ENCODE assay signal across 1 cellular context in the genomic region with DNA sequence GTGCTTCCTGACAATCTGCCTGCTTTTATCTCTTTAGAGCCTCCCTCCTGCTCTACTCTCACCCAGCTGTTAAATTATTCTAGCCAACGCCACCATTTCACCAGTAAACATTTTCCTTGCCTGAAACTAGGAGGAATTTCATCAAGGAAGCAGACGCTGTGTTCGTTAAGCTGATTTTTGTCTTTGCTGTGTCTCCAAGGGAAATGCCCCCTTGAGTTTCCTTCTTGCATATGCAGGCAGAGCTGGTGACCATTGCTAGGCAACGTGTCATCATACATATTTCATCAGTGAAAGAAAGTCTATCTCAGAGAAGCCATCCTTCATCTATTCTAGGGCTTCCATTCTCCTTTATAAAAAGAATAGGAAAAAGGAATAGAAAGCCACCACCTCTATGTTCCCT.
TF ChIP-seq lines count a peak whose summit lies in the region.

No MANE protein-coding gene starts in this region.

TF ChIP-seq in GM23338, 12 proteins besides CTCF, POLR2A, EP300 and RAD21 (continued from another document):
- TF ChIP-seq, protein P1, sequence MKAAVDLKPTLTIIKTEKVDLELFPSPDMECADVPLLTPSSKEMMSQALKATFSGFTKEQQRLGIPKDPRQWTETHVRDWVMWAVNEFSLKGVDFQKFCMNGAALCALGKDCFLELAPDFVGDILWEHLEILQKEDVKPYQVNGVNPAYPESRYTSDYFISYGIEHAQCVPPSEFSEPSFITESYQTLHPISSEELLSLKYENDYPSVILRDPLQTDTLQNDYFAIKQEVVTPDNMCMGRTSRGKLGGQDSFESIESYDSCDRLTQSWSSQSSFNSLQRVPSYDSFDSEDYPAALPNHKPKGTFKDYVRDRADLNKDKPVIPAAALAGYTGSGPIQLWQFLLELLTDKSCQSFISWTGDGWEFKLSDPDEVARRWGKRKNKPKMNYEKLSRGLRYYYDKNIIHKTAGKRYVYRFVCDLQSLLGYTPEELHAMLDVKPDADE (IDR thresholded peaks at IDR 0.05), result no peak
- TF ChIP-seq STAT1 (IDR thresholded peaks at IDR 0.05; ENCODE audit: unreplicated experiment) (no peak), POLR2AphosphoS5 (IDR thresholded peaks at IDR 0.05; ENCODE audit: low read depth) (no peak), ZNF114 (CRISPR knock-in tag; IDR thresholded peaks at IDR 0.05) (no peak)
- TF ChIP-seq, protein P2, sequence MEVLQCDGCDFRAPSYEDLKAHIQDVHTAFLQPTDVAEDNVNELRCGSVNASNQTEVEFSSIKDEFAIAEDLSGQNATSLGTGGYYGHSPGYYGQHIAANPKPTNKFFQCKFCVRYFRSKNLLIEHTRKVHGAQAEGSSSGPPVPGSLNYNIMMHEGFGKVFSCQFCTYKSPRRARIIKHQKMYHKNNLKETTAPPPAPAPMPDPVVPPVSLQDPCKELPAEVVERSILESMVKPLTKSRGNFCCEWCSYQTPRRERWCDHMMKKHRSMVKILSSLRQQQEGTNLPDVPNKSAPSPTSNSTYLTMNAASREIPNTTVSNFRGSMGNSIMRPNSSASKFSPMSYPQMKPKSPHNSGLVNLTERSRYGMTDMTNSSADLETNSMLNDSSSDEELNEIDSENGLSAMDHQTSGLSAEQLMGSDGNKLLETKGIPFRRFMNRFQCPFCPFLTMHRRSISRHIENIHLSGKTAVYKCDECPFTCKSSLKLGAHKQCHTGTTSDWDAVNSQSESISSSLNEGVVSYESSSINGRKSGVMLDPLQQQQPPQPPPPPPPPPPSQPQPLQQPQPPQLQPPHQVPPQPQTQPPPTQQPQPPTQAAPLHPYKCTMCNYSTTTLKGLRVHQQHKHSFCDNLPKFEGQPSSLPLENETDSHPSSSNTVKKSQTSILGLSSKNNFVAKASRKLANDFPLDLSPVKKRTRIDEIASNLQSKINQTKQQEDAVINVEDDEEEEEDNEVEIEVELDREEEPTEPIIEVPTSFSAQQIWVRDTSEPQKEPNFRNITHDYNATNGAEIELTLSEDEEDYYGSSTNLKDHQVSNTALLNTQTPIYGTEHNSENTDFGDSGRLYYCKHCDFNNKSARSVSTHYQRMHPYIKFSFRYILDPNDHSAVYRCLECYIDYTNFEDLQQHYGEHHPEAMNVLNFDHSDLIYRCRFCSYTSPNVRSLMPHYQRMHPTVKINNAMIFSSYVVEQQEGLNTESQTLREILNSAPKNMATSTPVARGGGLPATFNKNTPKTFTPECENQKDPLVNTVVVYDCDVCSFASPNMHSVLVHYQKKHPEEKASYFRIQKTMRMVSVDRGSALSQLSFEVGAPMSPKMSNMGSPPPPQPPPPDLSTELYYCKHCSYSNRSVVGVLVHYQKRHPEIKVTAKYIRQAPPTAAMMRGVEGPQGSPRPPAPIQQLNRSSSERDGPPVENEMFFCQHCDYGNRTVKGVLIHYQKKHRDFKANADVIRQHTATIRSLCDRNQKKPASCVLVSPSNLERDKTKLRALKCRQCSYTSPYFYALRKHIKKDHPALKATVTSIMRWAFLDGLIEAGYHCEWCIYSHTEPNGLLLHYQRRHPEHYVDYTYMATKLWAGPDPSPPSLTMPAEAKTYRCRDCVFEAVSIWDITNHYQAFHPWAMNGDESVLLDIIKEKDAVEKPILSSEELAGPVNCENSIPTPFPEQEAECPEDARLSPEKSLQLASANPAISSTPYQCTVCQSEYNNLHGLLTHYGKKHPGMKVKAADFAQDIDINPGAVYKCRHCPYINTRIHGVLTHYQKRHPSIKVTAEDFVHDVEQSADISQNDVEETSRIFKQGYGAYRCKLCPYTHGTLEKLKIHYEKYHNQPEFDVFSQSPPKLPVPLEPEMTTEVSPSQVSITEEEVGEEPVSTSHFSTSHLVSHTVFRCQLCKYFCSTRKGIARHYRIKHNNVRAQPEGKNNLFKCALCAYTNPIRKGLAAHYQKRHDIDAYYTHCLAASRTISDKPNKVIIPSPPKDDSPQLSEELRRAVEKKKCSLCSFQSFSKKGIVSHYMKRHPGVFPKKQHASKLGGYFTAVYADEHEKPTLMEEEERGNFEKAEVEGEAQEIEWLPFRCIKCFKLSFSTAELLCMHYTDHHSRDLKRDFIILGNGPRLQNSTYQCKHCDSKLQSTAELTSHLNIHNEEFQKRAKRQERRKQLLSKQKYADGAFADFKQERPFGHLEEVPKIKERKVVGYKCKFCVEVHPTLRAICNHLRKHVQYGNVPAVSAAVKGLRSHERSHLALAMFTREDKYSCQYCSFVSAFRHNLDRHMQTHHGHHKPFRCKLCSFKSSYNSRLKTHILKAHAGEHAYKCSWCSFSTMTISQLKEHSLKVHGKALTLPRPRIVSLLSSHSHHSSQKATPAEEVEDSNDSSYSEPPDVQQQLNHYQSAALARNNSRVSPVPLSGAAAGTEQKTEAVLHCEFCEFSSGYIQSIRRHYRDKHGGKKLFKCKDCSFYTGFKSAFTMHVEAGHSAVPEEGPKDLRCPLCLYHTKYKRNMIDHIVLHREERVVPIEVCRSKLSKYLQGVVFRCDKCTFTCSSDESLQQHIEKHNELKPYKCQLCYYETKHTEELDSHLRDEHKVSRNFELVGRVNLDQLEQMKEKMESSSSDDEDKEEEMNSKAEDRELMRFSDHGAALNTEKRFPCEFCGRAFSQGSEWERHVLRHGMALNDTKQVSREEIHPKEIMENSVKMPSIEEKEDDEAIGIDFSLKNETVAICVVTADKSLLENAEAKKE (CRISPR knock-in tag; IDR thresholded peaks at IDR 0.05), result no peak
